ENCODE assay signal across 8 cellular contexts in the genomic region with DNA sequence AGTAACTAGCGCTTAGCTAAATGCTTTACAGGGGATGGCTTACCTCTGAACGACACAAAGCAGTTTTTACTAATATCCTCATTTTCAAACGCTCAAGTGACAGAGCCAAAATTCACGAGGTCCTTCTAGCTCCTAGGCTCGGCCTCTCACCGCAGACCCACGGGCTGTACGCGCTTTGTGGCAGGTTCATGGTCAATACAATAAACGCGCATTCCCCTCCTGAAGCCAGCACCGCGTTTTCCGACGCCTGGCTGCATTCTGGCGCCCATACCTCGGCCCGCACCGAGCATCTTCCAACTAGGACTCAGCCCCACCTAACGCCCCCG. TPM values are rescaled to one million over a fixed set of nuclear protein-coding genes. Genes with fewer than 3 reads are reported as not detected.
DNase-seq lines count a peak whose midpoint lies in the region; ATAC-seq and TF ChIP-seq lines count a peak whose summit lies in the region.

No MANE protein-coding gene starts in this region.

- peaks cover 20% of the 10 kb centered on the region for H3K4me1 Mint-ChIP-seq in activated T-helper 1 cell treated with anti-CD3 and anti-CD28 coated beads, Interleukin-12 subunit alpha, Interleukin-12 subunit beta, Interleukin-2, Interleukin-4 antibody, amounts not matched to agents 30 ng/mL and 10 ng/mL and 1 ng/mL, durations not matched to agents 14 hours and 24 hours and 36 hours (ENCODE audit: low read depth)
- H3K4me1 Mint-ChIP-seq in immature natural killer cell: peaks cover 33 to 70% of the 10 kb centered on the region in 2 donors

- H3K4me1 ChIP-seq in thoracic aorta (ENCODE audit: control insufficient read depth in 1 of 2, low read depth in 2 of 2): peaks cover 6 to 16% of the 10 kb centered on the region in 2 donors

- peaks cover 15% of the 10 kb centered on the region for H3K36me3 ChIP-seq in thoracic aorta

- no peak for TF ChIP-seq CTCF in AG04450 (IDR thresholded peaks at IDR 0.05; ENCODE audit: low read depth, low read length)
- no peak for TF ChIP-seq CTCF in thoracic aorta (IDR thresholded peaks at IDR 0.05)

- H3K27me3 Mint-ChIP-seq in activated T-helper 1 cell treated with anti-CD3 and anti-CD28 coated beads, Interleukin-12 subunit alpha, Interleukin-12 subunit beta, Interleukin-2, Interleukin-4 antibody, amounts not matched to agents 30 ng/mL and 10 ng/mL and 1 ng/mL, durations not matched to agents 14 hours and 24 hours and 36 hours (ENCODE audit: insufficient read depth): peaks cover 2% of the 10 kb centered on the region
- H3K27me3 Mint-ChIP-seq in immature natural killer cell (ENCODE audit: low read depth in 3 of 3): peaks cover 4 to 8% (median 6%) of the 10 kb centered on the region in 3 donors

- H3K9me3 Mint-ChIP-seq in activated T-helper 1 cell treated with anti-CD3 and anti-CD28 coated beads, Interleukin-12 subunit alpha, Interleukin-12 subunit beta, Interleukin-2, Interleukin-4 antibody, amounts not matched to agents 30 ng/mL and 10 ng/mL and 1 ng/mL, durations not matched to agents 14 hours and 24 hours and 36 hours: peaks cover 16% of the 10 kb centered on the region
- no peaks in the 10 kb centered on the region for H3K9me3 Mint-ChIP-seq in immature natural killer cell

- H3K4me3 Mint-ChIP-seq in activated T-helper 1 cell treated with anti-CD3 and anti-CD28 coated beads, Interleukin-12 subunit alpha, Interleukin-12 subunit beta, Interleukin-2, Interleukin-4 antibody, amounts not matched to agents 30 ng/mL and 10 ng/mL and 1 ng/mL, durations not matched to agents 14 hours and 24 hours and 36 hours: peak overlapping the region; percentile 100
- peak overlapping the region; percentile 98 to 100 (median 99) for H3K4me3 Mint-ChIP-seq in immature natural killer cell

- peak overlapping the region; percentile 97 for H3K4me3 ChIP-seq in AG04450 (ENCODE audit: low read depth, low read length)
- peak overlapping the region; percentile 97 for H3K4me3 ChIP-seq in thoracic aorta

- peak overlapping the region; percentile 93 for H3K27ac Mint-ChIP-seq in activated T-helper 1 cell treated with anti-CD3 and anti-CD28 coated beads, Interleukin-12 subunit alpha, Interleukin-12 subunit beta, Interleukin-2, Interleukin-4 antibody, amounts not matched to agents 30 ng/mL and 10 ng/mL and 1 ng/mL, durations not matched to agents 14 hours and 24 hours and 36 hours
- peak overlapping the region; percentile 88 to 100 (median 98) for H3K27ac Mint-ChIP-seq in immature natural killer cell

- H3K9me3 ChIP-seq in AG04450 (ENCODE audit: control insufficient read depth, insufficient read depth, low read length) (peaks cover 4% of the 10 kb centered on the region; the same call in 1 of the 2 replicates), thoracic aorta (peaks cover 3% of the 10 kb centered on the region)

- POLR2A ChIA-PET in AG04450 (lab: Yijun Ruan, JAX): no interaction called here

- CTCF ChIA-PET in AG04450 (lab: Charles Lee): no interaction called here

- H3K27ac ChIP-seq in AG04450 (ENCODE audit: low read depth, low read length) (no peak overlapping the region), thoracic aorta (peak overlapping the region; percentile 57 to 83)

- H3K36me3 Mint-ChIP-seq in activated T-helper 1 cell treated with anti-CD3 and anti-CD28 coated beads, Interleukin-12 subunit alpha, Interleukin-12 subunit beta, Interleukin-2, Interleukin-4 antibody, amounts not matched to agents 30 ng/mL and 10 ng/mL and 1 ng/mL, durations not matched to agents 14 hours and 24 hours and 36 hours (ENCODE audit: low read depth): peaks cover 28% of the 10 kb centered on the region
- peaks cover 17 to 22% (median 18%) of the 10 kb centered on the region in 3 donors for H3K36me3 Mint-ChIP-seq in immature natural killer cell

- peak; percentile 5 for ATAC-seq in GM21515 (IDR thresholded peaks at IDR 0.05; ENCODE audit: unreplicated experiment)
- no peak for ATAC-seq in thoracic aorta (ENCODE audit: insufficient number of reproducible peaks, low FRiP score, low read depth)
- ATAC-seq in HG02884 (IDR thresholded peaks at IDR 0.05; ENCODE audit: unreplicated experiment): no peak

- DNase-seq in AG04450 (ENCODE audit: low read depth, low spot score) (no peak), immature natural killer cell (no peak), thoracic aorta (ENCODE audit: low spot score) (no peak), NCI-H128 (lab: John Stamatoyannopoulos, UW; ENCODE audit: unreplicated experiment) (no peak)
- DNase-seq in activated T-helper 1 cell treated with anti-CD3 and anti-CD28 coated beads, Interleukin-12 subunit alpha, Interleukin-12 subunit beta, Interleukin-2, Interleukin-4 antibody, amounts not matched to agents 30 ng/mL and 10 ng/mL and 1 ng/mL, durations not matched to agents 14 hours and 24 hours and 36 hours (ENCODE audit: low spot score): no peak
- no peak for DNase-seq in central memory CD4-positive, alpha-beta T cell

- H3K27me3 ChIP-seq in AG04450 (ENCODE audit: control insufficient read depth, insufficient read depth, low read length) (no peaks in the 10 kb centered on the region), thoracic aorta (replicated peaks; ENCODE audit: insufficient read depth) (no peaks in the 10 kb centered on the region)

- intact Hi-C loops in activated T-helper 1 cell treated with anti-CD3 and anti-CD28 coated beads, Interleukin-12 subunit alpha, Interleukin-12 subunit beta, Interleukin-2, Interleukin-4 antibody, amounts not matched to agents 30 ng/mL and 10 ng/mL and 1 ng/mL, durations not matched to agents 14 hours and 24 hours and 36 hours (cut with micrococcal nuclease): loop anchor here (5.0 to 10.0 kb wide), 2 partner anchors 620 to 857 kb away; a partner anchor contains a TSS

RNA-seq across cellular contexts. Expression of a gene that starts 0.4 kb away (rescaled TPM):
- 8.0 and 8.5 TPM in 2 replicates for polyA plus RNA-seq in AG04450 (2011; rRNA removed)
- 29.7 and 30.1 TPM in 2 replicates for polyA minus RNA-seq in AG04450 (2011; rRNA and poly(A)+ RNA removed)
- total RNA-seq in activated T-helper 1 cell treated with anti-CD3 and anti-CD28 coated beads, Interleukin-12 subunit alpha, Interleukin-12 subunit beta, Interleukin-2, Interleukin-4 antibody, amounts not matched to agents 30 ng/mL and 10 ng/mL and 1 ng/mL, durations not matched to agents 14 hours and 24 hours and 36 hours: 8.8 and 10.0 TPM in 2 replicates
- 1 to 10 TPM; 2.2 to 7.2 (median 4.3) TPM for polyA plus RNA-seq in immature natural killer cell
- total RNA-seq in thoracic aorta: 10 to 100 TPM; 12.9 to 17.1 TPM
